23 cellular contexts compared by ENCODE assay signal in genomic region chrX:10656214-10656613, GRCh38. TPM values are rescaled to one million over a fixed set of nuclear protein-coding genes. Genes with fewer than 3 reads are reported as not detected.
DNase-seq lines count a peak whose midpoint lies in the region; ATAC-seq lines count a peak whose summit lies in the region.
"Had no signal": no experiment of that assay in that cellular context is flagged by ENCODE, and none has a peak within 500 bp of the region (broad histone marks: within the 10 kb centered on the region; RNA-seq: fewer than 3 reads in every experiment).

No MANE protein-coding gene starts in this region.

- no peaks in the 10 kb centered on the region for H3K4me1 Mint-ChIP-seq in naive thymus-derived CD8-positive, alpha-beta T cell
- H3K4me1 Mint-ChIP-seq: activated naive CD4-positive, alpha-beta T cell treated with anti-CD3 and anti-CD28 coated beads, Interleukin-2, amount 50 U/mL, for 24 hours; B cell; naive thymus-derived CD4-positive, alpha-beta T cell had no signal

- no peak overlapping the region for H3K4me3 Mint-ChIP-seq in naive thymus-derived CD8-positive, alpha-beta T cell
- H3K4me3 Mint-ChIP-seq: activated naive CD4-positive, alpha-beta T cell treated with anti-CD3 and anti-CD28 coated beads, Interleukin-2, amount 50 U/mL, for 24 hours; B cell; H9; naive thymus-derived CD4-positive, alpha-beta T cell; stimulated activated naive CD8-positive, alpha-beta T cell treated with anti-CD3 and anti-CD28 coated beads, Interleukin-15, Interleukin-2, amounts not matched to agents 100 ng/mL and 50 ng/mL, for 24 hours had no signal

- peaks cover 0 to 28% (median 5%) of the 10 kb centered on the region in 9 donors for H3K9me3 Mint-ChIP-seq in naive thymus-derived CD8-positive, alpha-beta T cell

- no peak overlapping the region for H3K27ac Mint-ChIP-seq in naive thymus-derived CD8-positive, alpha-beta T cell
- H3K27ac Mint-ChIP-seq: activated naive CD4-positive, alpha-beta T cell treated with anti-CD3 and anti-CD28 coated beads, Interleukin-2, amount 50 U/mL, for 24 hours; B cell; naive thymus-derived CD4-positive, alpha-beta T cell; stimulated activated naive CD8-positive, alpha-beta T cell treated with anti-CD3 and anti-CD28 coated beads, Interleukin-15, Interleukin-2, amounts not matched to agents 100 ng/mL and 50 ng/mL, for 24 hours had no signal

- POLR2A ChIA-PET in naive thymus-derived CD8-positive, alpha-beta T cell (lab: Charles Lee): no interaction called here

- ATAC-seq in HG03045 (IDR thresholded peaks at IDR 0.05; ENCODE audit: unreplicated experiment) (no peak), GM18870 (IDR thresholded peaks at IDR 0.05; ENCODE audit: unreplicated experiment) (no peak)
- ATAC-seq in naive thymus-derived CD8-positive, alpha-beta T cell: no peak
- ATAC-seq: left cardiac atrium; naive thymus-derived CD4-positive, alpha-beta T cell; pancreas; right cardiac atrium had no signal

- DNase-seq in COLO668 (lab: John Stamatoyannopoulos, UW; ENCODE audit: unreplicated experiment) (peak; percentile 82), NCI-H1105 treated with DMSO at 0.1 percent for 48 hours (lab: John Stamatoyannopoulos, UW) (peak; percentile 90), NCI-H2196 (lab: John Stamatoyannopoulos, UW; ENCODE audit: unreplicated experiment) (peak; percentile 61), SHP77 (lab: John Stamatoyannopoulos, UW) (peak; percentile 77), NCI-H128 (lab: John Stamatoyannopoulos, UW; ENCODE audit: unreplicated experiment) (no peak)
- DNase-seq in naive thymus-derived CD8-positive, alpha-beta T cell: no peak
- DNase-seq: activated CD4-positive, alpha-beta T cell treated with anti-CD3 and anti-CD28 coated beads for 48 hours; anterior cingulate cortex; H9; head of caudate nucleus; IMR-90; left cardiac atrium; mesendoderm; naive thymus-derived CD4-positive, alpha-beta T cell; pancreas; right cardiac atrium; SK-N-SH; tibial artery had no signal

- no peaks in the 10 kb centered on the region for H3K27me3 Mint-ChIP-seq in naive thymus-derived CD8-positive, alpha-beta T cell
- H3K27me3 Mint-ChIP-seq: activated naive CD4-positive, alpha-beta T cell treated with anti-CD3 and anti-CD28 coated beads, Interleukin-2, amount 50 U/mL, for 24 hours; naive thymus-derived CD4-positive, alpha-beta T cell; stimulated activated naive CD8-positive, alpha-beta T cell treated with anti-CD3 and anti-CD28 coated beads, Interleukin-15, Interleukin-2, amounts not matched to agents 100 ng/mL and 50 ng/mL, for 24 hours had no signal

- peaks cover 0 to 4% (median 0%) of the 10 kb centered on the region in 3 donors for H3K36me3 Mint-ChIP-seq in naive thymus-derived CD8-positive, alpha-beta T cell
- H3K36me3 Mint-ChIP-seq: activated naive CD4-positive, alpha-beta T cell treated with anti-CD3 and anti-CD28 coated beads, Interleukin-2, amount 50 U/mL, for 24 hours had no signal

RNA-seq across cellular contexts. Expression of gene MID1, which starts 35.8 kb away (rescaled TPM):
- total RNA-seq in naive thymus-derived CD8-positive, alpha-beta T cell: under 1 TPM in 1 of 2 experiments, not detected in 1; 0.31 TPM
- not detected for polyA plus RNA-seq in naive thymus-derived CD8-positive, alpha-beta T cell

Comparison
In these comparisons a context has a peak if more than half of its experiments do, and no peak if none do; other contexts are left out.
1. DNase-seq: peak in COLO668 (single experiment), NCI-H1105 treated with DMSO at 0.1 percent for 48 hours (single experiment), NCI-H2196 (single experiment) and SHP77 (2 of 2); none in NCI-H128 (single experiment) and naive thymus-derived CD8-positive, alpha-beta T cell (0 of 10).